27 cellular contexts compared by ENCODE assay signal in genomic region chr6:165671222-165671715, GRCh38. TPM values are rescaled to one million over a fixed set of nuclear protein-coding genes. Genes with fewer than 3 reads are reported as not detected.
"Had no signal": no experiment of that assay in that cellular context is flagged by ENCODE, and none has a peak within 500 bp of the region (broad histone marks: within the 10 kb centered on the region; RNA-seq: fewer than 3 reads in every experiment).

No MANE protein-coding gene starts in this region.

- H3K9me3 Mint-ChIP-seq: activated CD4-positive, alpha-beta memory T cell treated with anti-CD3 and anti-CD28 coated beads for 36 hours; activated CD4-positive, alpha-beta T cell treated with anti-CD3 and anti-CD28 coated beads, Interleukin-2, amount 10 ng/mL, durations not matched to agents 24 days and 14 days; activated naive CD4-positive, alpha-beta T cell treated with anti-CD3 and anti-CD28 coated beads for 36 hours; activated naive CD8-positive, alpha-beta T cell treated with anti-CD3 and anti-CD28 coated beads, Interleukin-2, amount 10 ng/mL, durations not matched to agents 7 days and 5 days; activated T-helper 1 cell treated with anti-CD3 and anti-CD28 coated beads, Interleukin-12 subunit alpha, Interleukin-12 subunit beta, Interleukin-2, Interleukin-4 antibody, amounts not matched to agents 30 ng/mL and 10 ng/mL and 1 ng/mL, durations not matched to agents 14 hours and 24 hours and 36 hours; nephron had no signal

- H3K36me3 Mint-ChIP-seq: activated CD4-positive, alpha-beta memory T cell treated with anti-CD3 and anti-CD28 coated beads for 36 hours; activated naive CD8-positive, alpha-beta T cell treated with anti-CD3 and anti-CD28 coated beads, Interleukin-2, amount 10 ng/mL, durations not matched to agents 7 days and 5 days had no signal

- H3K27ac ChIP-seq: brain microvascular endothelial cell, coronary artery, dorsolateral prefrontal cortex, gastrocnemius medialis, hepatocyte, right lobe of liver, skin epidermis, thoracic aorta had no signal

- DNase-seq: activated CD4-positive, alpha-beta memory T cell treated with anti-CD3 and anti-CD28 coated beads for 36 hours; activated CD4-positive, alpha-beta T cell treated with anti-CD3 and anti-CD28 coated beads, Interleukin-2, amount 10 ng/mL, durations not matched to agents 24 days and 14 days; activated CD4-positive, CD25-positive, alpha-beta regulatory T cell treated with anti-CD3 and anti-CD28 coated beads, Interleukin-2, amount 50 U/mL, for 72 hours; activated CD8-positive, alpha-beta memory T cell treated with anti-CD3 and anti-CD28 coated beads, Interleukin-2, amount 50 U/mL, for 4 hours; activated effector memory CD4-positive, alpha-beta T cell treated with anti-CD3 and anti-CD28 coated beads, Interleukin-2, amount 50 U/mL, for 16 hours; activated naive CD4-positive, alpha-beta T cell treated with anti-CD3 and anti-CD28 coated beads for 36 hours; activated naive CD8-positive, alpha-beta T cell treated with anti-CD3 and anti-CD28 coated beads, Interleukin-2, amount 10 ng/mL, durations not matched to agents 7 days and 5 days; activated T-cell treated with anti-CD3 and anti-CD28 coated beads, Interleukin-2, amount 50 U/mL, for 1 hour; brain microvascular endothelial cell; dorsolateral prefrontal cortex; effector memory CD8-positive, alpha-beta T cell; erythroblast; gastrocnemius medialis; left cardiac atrium; left ventricle myocardium superior; right lobe of liver; stimulated activated CD4-positive, alpha-beta T cell treated with anti-CD3 and anti-CD28 coated beads, Interleukin-12 subunit alpha, Interleukin-12 subunit beta, amount 100 ng/mL, for 4 hours; stimulated activated CD4-positive, alpha-beta T cell treated with anti-CD3 and anti-CD28 coated beads, Interleukin-4, amount 100 ng/mL, for 1 hour; stimulated activated naive CD8-positive, alpha-beta T cell treated with anti-CD3 and anti-CD28 coated beads, Interleukin-15, Interleukin-2, amounts not matched to agents 100 U/mL and 50 U/mL, for 24 hours; trophoblast cell had no signal

- H3K4me1 Mint-ChIP-seq: activated CD4-positive, alpha-beta T cell treated with anti-CD3 and anti-CD28 coated beads, Interleukin-2, amount 10 ng/mL, durations not matched to agents 24 days and 14 days; activated naive CD8-positive, alpha-beta T cell treated with anti-CD3 and anti-CD28 coated beads, Interleukin-2, amount 10 ng/mL, durations not matched to agents 7 days and 5 days; nephron had no signal

- H3K4me3 Mint-ChIP-seq: activated CD4-positive, alpha-beta memory T cell treated with anti-CD3 and anti-CD28 coated beads for 36 hours; activated CD4-positive, alpha-beta T cell treated with anti-CD3 and anti-CD28 coated beads, Interleukin-2, amount 10 ng/mL, durations not matched to agents 24 days and 14 days; activated naive CD4-positive, alpha-beta T cell treated with anti-CD3 and anti-CD28 coated beads for 36 hours; activated naive CD8-positive, alpha-beta T cell treated with anti-CD3 and anti-CD28 coated beads, Interleukin-2, amount 10 ng/mL, durations not matched to agents 7 days and 5 days; activated T-helper 1 cell treated with anti-CD3 and anti-CD28 coated beads, Interleukin-12 subunit alpha, Interleukin-12 subunit beta, Interleukin-2, Interleukin-4 antibody, amounts not matched to agents 30 ng/mL and 10 ng/mL and 1 ng/mL, durations not matched to agents 14 hours and 24 hours and 36 hours; effector memory CD8-positive, alpha-beta T cell; nephron had no signal

- H3K27ac Mint-ChIP-seq: activated CD4-positive, alpha-beta memory T cell treated with anti-CD3 and anti-CD28 coated beads for 36 hours; activated CD4-positive, alpha-beta T cell treated with anti-CD3 and anti-CD28 coated beads, Interleukin-2, amount 10 ng/mL, durations not matched to agents 24 days and 14 days; activated naive CD4-positive, alpha-beta T cell treated with anti-CD3 and anti-CD28 coated beads for 36 hours; activated naive CD8-positive, alpha-beta T cell treated with anti-CD3 and anti-CD28 coated beads, Interleukin-2, amount 10 ng/mL, durations not matched to agents 7 days and 5 days; activated T-helper 1 cell treated with anti-CD3 and anti-CD28 coated beads, Interleukin-12 subunit alpha, Interleukin-12 subunit beta, Interleukin-2, Interleukin-4 antibody, amounts not matched to agents 30 ng/mL and 10 ng/mL and 1 ng/mL, durations not matched to agents 14 hours and 24 hours and 36 hours; effector memory CD8-positive, alpha-beta T cell; nephron had no signal

RNA-seq across cellular contexts. Expression of gene PDE10A, which starts 8.2 kb away (rescaled TPM):
- total RNA-seq: activated CD4-positive, alpha-beta memory T cell treated with anti-CD3 and anti-CD28 coated beads for 36 hours; activated CD4-positive, alpha-beta T cell treated with anti-CD3 and anti-CD28 coated beads, Interleukin-2, amount 10 ng/mL, durations not matched to agents 24 days and 14 days; activated CD8-positive, alpha-beta memory T cell treated with anti-CD3 and anti-CD28 coated beads for 36 hours; activated naive CD4-positive, alpha-beta T cell treated with anti-CD3 and anti-CD28 coated beads for 36 hours; activated naive CD8-positive, alpha-beta T cell treated with anti-CD3 and anti-CD28 coated beads, Interleukin-2, amount 10 ng/mL, durations not matched to agents 7 days and 5 days; activated T-helper 1 cell treated with anti-CD3 and anti-CD28 coated beads, Interleukin-12 subunit alpha, Interleukin-12 subunit beta, Interleukin-2, Interleukin-4 antibody, amounts not matched to agents 30 ng/mL and 10 ng/mL and 1 ng/mL, durations not matched to agents 14 hours and 24 hours and 36 hours had no signal
